ENCODE assay signal across 36 cellular contexts in genomic region chr1:157457279-157457678, GRCh38.
DNase-seq lines count a peak whose midpoint lies in the region; ATAC-seq, FAIRE-seq and TF ChIP-seq lines count a peak whose summit lies in the region.
"Had no signal": no experiment of that assay in that cellular context is flagged by ENCODE, and none has a peak within 500 bp of the region (broad histone marks: within the 10 kb centered on the region; RNA-seq: fewer than 3 reads in every experiment).

No MANE protein-coding gene starts in this region.

- BruUV-seq in K562 (replicated peaks; lab: Mats Ljungman, UMichigan) = no TSS peak

- no peaks in the 10 kb centered on the region for H4K20me1 ChIP-seq in K562 (replicated peaks; ENCODE audit: control insufficient read depth, insufficient read depth, low read length)
- H4K20me1 ChIP-seq: BLaER1; BLaER1 treated with 17β-estradiol and CSF1 and Interleukin-3, amounts not matched to agents 10 nM and 100 nM had no signal

- H3K36me3 ChIP-seq in K562 (ENCODE audit: control insufficient read depth, insufficient read depth, low read length) (no peaks in the 10 kb centered on the region), bronchial epithelial cell (ENCODE audit: control insufficient read depth, insufficient read depth, low read length) (no peaks in the 10 kb centered on the region), transverse colon (no peaks in the 10 kb centered on the region)
- H3K36me3 ChIP-seq: BE2C; BLaER1; BLaER1 treated with 17β-estradiol and CSF1 and Interleukin-3, amounts not matched to agents 10 nM and 100 nM had no signal

- H3K4me3 ChIP-seq in A549 (no peak overlapping the region), K562 (no peak overlapping the region), bronchial epithelial cell (ENCODE audit: low read depth, low read length) (no peak overlapping the region), transverse colon (no peak overlapping the region)
- H3K4me3 ChIP-seq: BLaER1; BLaER1 treated with 17β-estradiol and CSF1 and Interleukin-3, amounts not matched to agents 10 nM and 100 nM had no signal

- DNase-seq in A549 (ENCODE audit: low read depth in 1 of 2, low spot score in 1 of 2) = no peak
- no peak for DNase-seq in K562 (ENCODE audit: extremely low read depth in 1 of 4, low spot score in 3 of 4)
- DNase-seq in bronchial epithelial cell (ENCODE audit: low read depth) = peak; percentile 2
- no peak for DNase-seq in progenitor cell of endocrine pancreas (ENCODE audit: low spot score, unreplicated experiment)
- no peak for DNase-seq in RWPE1 (ENCODE audit: low spot score)
- DNase-seq in transverse colon = no peak
- DNase-seq in SIG-M5 (lab: John Stamatoyannopoulos, UW) = no peak
- DNase-seq in NCI-H82 treated with DMSO at 0.1 percent for 48 hours (lab: John Stamatoyannopoulos, UW; ENCODE audit: unreplicated experiment) = no peak
- DNase-seq: 8988T; ACHN; AML-193; BE2C; C1 segment of cervical spinal cord; Caco-2; Calu3; CD4-positive, alpha-beta memory T cell; CD4-positive, alpha-beta T cell; CD4-positive, CD25-positive, alpha-beta regulatory T cell; CD8-positive, alpha-beta memory T cell; CD8-positive, alpha-beta T cell; COR-L47; DMS 273 treated with DMSO at 0.1 percent for 48 hours; DMS153; DMS53; DMS79; DMS79 treated with DMSO at 0.1 percent for 48 hours; DND-41; EL had no signal

- H3K27ac Mint-ChIP-seq in progenitor cell of endocrine pancreas = peak overlapping the region; percentile 24
- H3K27ac Mint-ChIP-seq: B cell; CD14-positive monocyte; CD4-positive, alpha-beta memory T cell; CD4-positive, alpha-beta T cell; CD4-positive, CD25-positive, alpha-beta regulatory T cell; CD8-positive, alpha-beta memory T cell; CD8-positive, alpha-beta T cell had no signal

- in situ Hi-C loops in K562 (cut with MboI) (no loop called here), transverse colon (cut with MboI; ENCODE audit: low pct_ligation_motif_present in 1 of 4, low pct_unique_long_range_greater_than_20kb in 1 of 4, low sequenced_read_pairs in 3 of 4) (no loop called here)

- no peaks in the 10 kb centered on the region for H3K36me3 Mint-ChIP-seq in progenitor cell of endocrine pancreas (ENCODE audit: insufficient read depth)
- H3K36me3 Mint-ChIP-seq: CD14-positive monocyte; CD4-positive, alpha-beta memory T cell; CD4-positive, CD25-positive, alpha-beta regulatory T cell; CD8-positive, alpha-beta memory T cell; CD8-positive, alpha-beta T cell had no signal

- H3K4me2 ChIP-seq in A549 (no peak overlapping the region), K562 (ENCODE audit: insufficient read depth, low read length) (no peak overlapping the region)
- H3K4me2 ChIP-seq: BLaER1; BLaER1 treated with 17β-estradiol and CSF1 and Interleukin-3, amounts not matched to agents 10 nM and 100 nM had no signal

- TF ChIP-seq RAD21 in A549 (conservative IDR thresholded peaks at IDR 0.05 in 1 of 2, IDR thresholded peaks at IDR 0.05 in 1 of 2) (no peak), K562 (CRISPR knock-in tag; conservative IDR thresholded peaks at IDR 0.05 in 1 of 2, IDR thresholded peaks at IDR 0.05 in 1 of 2) (no peak)

- no peak overlapping the region for H3K27ac ChIP-seq in A549
- H3K27ac ChIP-seq in K562 (ENCODE audit: extremely low read depth, low read depth, low read length) = no peak overlapping the region
- H3K27ac ChIP-seq in RWPE1 = no peak overlapping the region
- H3K27ac ChIP-seq in transverse colon = no peak overlapping the region
- H3K27ac ChIP-seq: 22Rv1; BLaER1; BLaER1 treated with 17β-estradiol and CSF1 and Interleukin-3, amounts not matched to agents 10 nM and 100 nM; C4-2B had no signal

- POLR2A ChIA-PET in A549 (lab: Yijun Ruan, JAX) = no interaction called here
- POLR2A ChIA-PET in K562 (lab: Yijun Ruan, JAX) = no interaction called here
- POLR2A ChIA-PET in RWPE1 (lab: Yijun Ruan, JAX; ENCODE audit: low non-redundant PET) = no interaction called here

- no peak for TF ChIP-seq POLR2A in A549 (IDR thresholded peaks at IDR 0.05; ENCODE audit: low read length)
- TF ChIP-seq POLR2A in K562 (conservative IDR thresholded peaks at IDR 0.05) = no peak
- TF ChIP-seq POLR2A in transverse colon (IDR thresholded peaks at IDR 0.05) = no peak

- CTCF ChIA-PET in A549 (lab: Yijun Ruan, JAX) = no interaction called here
- CTCF ChIA-PET in K562 (lab: Yijun Ruan, JAX; ENCODE audit: low intra/inter-chr PET ratio) = no interaction called here
- CTCF ChIA-PET in RWPE1 (lab: Yijun Ruan, JAX) = interaction anchor here (0.6 kb wide), 2 partner anchors 20 to 70 kb away, joined by 3 to 5 read pairs; no protein-coding TSS in a partner anchor

- intact Hi-C loops in K562 (cut with micrococcal nuclease) (no loop called here), transverse colon (cut with DNase I; ENCODE audit: low total_unique reads) (no loop called here)

- H3K9me3 ChIP-seq in A549 = no peaks in the 10 kb centered on the region
- H3K9me3 ChIP-seq in K562 (replicated peaks; ENCODE audit: control insufficient read depth, insufficient read depth, low read depth, low read length) = no peaks in the 10 kb centered on the region
- H3K9me3 ChIP-seq in transverse colon = no peaks in the 10 kb centered on the region
- H3K9me3 ChIP-seq: BE2C; BLaER1; BLaER1 treated with 17β-estradiol and CSF1 and Interleukin-3, amounts not matched to agents 10 nM and 100 nM had no signal

- no peaks in the 10 kb centered on the region for H3K9me1 ChIP-seq in K562 (ENCODE audit: control insufficient read depth, insufficient read depth, low read length)

- no peak for TF ChIP-seq EP300 in A549 (IDR thresholded peaks at IDR 0.05)
- no peak for TF ChIP-seq EP300 in K562 (IDR thresholded peaks at IDR 0.05; ENCODE audit: low read length)
- TF ChIP-seq EP300 in transverse colon (IDR thresholded peaks at IDR 0.05; ENCODE audit: low read depth) = no peak

- TF ChIP-seq CTCF in A549 (IDR thresholded peaks at IDR 0.05) (no peak), K562 (IDR thresholded peaks at IDR 0.05 in 2 of 3, conservative IDR thresholded peaks at IDR 0.05 in 1 of 3; ENCODE audit: insufficient read depth in 2 of 3, low read depth in 1 of 3, low read length in 3 of 3) (no peak), bronchial epithelial cell (IDR thresholded peaks at IDR 0.05; ENCODE audit: insufficient read depth, low read length, severe bottlenecking) (no peak), progenitor cell of endocrine pancreas (IDR thresholded peaks at IDR 0.05; ENCODE audit: unreplicated experiment) (no peak), RWPE1 (conservative IDR thresholded peaks at IDR 0.05; ENCODE audit: low read depth) (no peak), transverse colon (IDR thresholded peaks at IDR 0.05) (no peak)

- no peak overlapping the region for H3K9ac ChIP-seq in K562 (ENCODE audit: insufficient read depth in 1 of 2, low read depth in 2 of 2, low read length in 2 of 2)
- H3K9ac ChIP-seq: BLaER1; BLaER1 treated with 17β-estradiol and CSF1 and Interleukin-3, amounts not matched to agents 10 nM and 100 nM had no signal

- 11% methylated on average over 3 of the region's 3 CpGs for WGBS in A549 (ENCODE audit: missing lambda C conversion rate)
- 0% methylated on average over 3 of the region's 3 CpGs for WGBS in K562 (ENCODE audit: insufficient coverage, low coverage, missing lambda C conversion rate)
- WGBS in transverse colon (ENCODE audit: low coverage in 1 of 2), 2 donors = 69 to 76% methylated on average over 3 of the region's 3 CpGs

- no peaks in the 10 kb centered on the region for H3K9me3 Mint-ChIP-seq in progenitor cell of endocrine pancreas (ENCODE audit: low read depth)
- H3K9me3 Mint-ChIP-seq: CD4-positive, alpha-beta memory T cell; CD4-positive, alpha-beta T cell; CD8-positive, alpha-beta memory T cell; CD8-positive, alpha-beta T cell had no signal

- FAIRE-seq in A549 (lab: Jason Lieb, UNC) (no peak), K562 (lab: Jason Lieb, UNC) (no peak), bronchial epithelial cell (lab: Jason Lieb, UNC) (no peak)
- FAIRE-seq: A204.1, D721Med had no signal

- no peaks in the 10 kb centered on the region for H3K79me2 ChIP-seq in K562 (ENCODE audit: control insufficient read depth, insufficient read depth, low read length)

- ATAC-seq in A549 = no peak
- no peak for ATAC-seq in K562
- ATAC-seq: CD8-positive, alpha-beta T cell had no signal

- no peak overlapping the region for H3K4me3 Mint-ChIP-seq in progenitor cell of endocrine pancreas (ENCODE audit: low read depth)
- H3K4me3 Mint-ChIP-seq: B cell; CD14-positive monocyte; CD4-positive, alpha-beta memory T cell; CD4-positive, alpha-beta T cell; CD4-positive, CD25-positive, alpha-beta regulatory T cell; CD8-positive, alpha-beta memory T cell; CD8-positive, alpha-beta T cell had no signal

- H3K27me3 ChIP-seq in K562 (ENCODE audit: control insufficient read depth in 2 of 2, insufficient read depth in 2 of 2, low read length in 2 of 2) (peaks cover 3 to 9% of the 10 kb centered on the region in 2 experiments; a peak in 2 of 5 replicates), bronchial epithelial cell (ENCODE audit: control insufficient read depth, insufficient read depth, low read length) (no peaks in the 10 kb centered on the region), transverse colon (no peaks in the 10 kb centered on the region)
- H3K27me3 ChIP-seq: BE2C; BLaER1; BLaER1 treated with 17β-estradiol and CSF1 and Interleukin-3, amounts not matched to agents 10 nM and 100 nM had no signal

- no peak overlapping the region for H2AFZ ChIP-seq in K562 (ENCODE audit: low read depth, low read length)

- no peaks in the 10 kb centered on the region for H3K4me1 Mint-ChIP-seq in progenitor cell of endocrine pancreas (ENCODE audit: low read depth)
- H3K4me1 Mint-ChIP-seq: B cell; CD14-positive monocyte; CD4-positive, alpha-beta memory T cell; CD4-positive, CD25-positive, alpha-beta regulatory T cell; CD8-positive, alpha-beta memory T cell had no signal

- no peaks in the 10 kb centered on the region for H3K27me3 Mint-ChIP-seq in progenitor cell of endocrine pancreas

- no peaks in the 10 kb centered on the region for H3K4me1 ChIP-seq in A549
- no peaks in the 10 kb centered on the region for H3K4me1 ChIP-seq in K562 (replicated peaks in 1 of 2; ENCODE audit: control insufficient read depth in 2 of 2, insufficient read depth in 2 of 2, low read length in 2 of 2)
- H3K4me1 ChIP-seq in transverse colon = no peaks in the 10 kb centered on the region
- H3K4me1 ChIP-seq: BE2C; BLaER1; BLaER1 treated with 17β-estradiol and CSF1 and Interleukin-3, amounts not matched to agents 10 nM and 100 nM had no signal

TF ChIP-seq in A549, 52 proteins besides CTCF, POLR2A, EP300 and RAD21:
- no peak for TF ChIP-seq KDM5A (IDR thresholded peaks at IDR 0.05)
- peak; percentile 15 for TF ChIP-seq MAFK (IDR thresholded peaks at IDR 0.05; ENCODE audit: partially characterized antibody)
- no peak for TF ChIP-seq CEBPB (IDR thresholded peaks at IDR 0.05)
- no peak for TF ChIP-seq HEYL (CRISPR knock-in tag; IDR thresholded peaks at IDR 0.05)
- no peak for TF ChIP-seq JUNB (IDR thresholded peaks at IDR 0.05)

Comparison
In these comparisons a context has a peak if more than half of its experiments do, and no peak if none do; other contexts are left out.
1. Of the 35 proteins assayed by ChIP-seq in both K562 and A549: peak only in K562: none; only in A549: MAFK; in both: none; in neither: 34.